Comparison of ENCODE assay signal across 11 cellular contexts in the genomic region with DNA sequence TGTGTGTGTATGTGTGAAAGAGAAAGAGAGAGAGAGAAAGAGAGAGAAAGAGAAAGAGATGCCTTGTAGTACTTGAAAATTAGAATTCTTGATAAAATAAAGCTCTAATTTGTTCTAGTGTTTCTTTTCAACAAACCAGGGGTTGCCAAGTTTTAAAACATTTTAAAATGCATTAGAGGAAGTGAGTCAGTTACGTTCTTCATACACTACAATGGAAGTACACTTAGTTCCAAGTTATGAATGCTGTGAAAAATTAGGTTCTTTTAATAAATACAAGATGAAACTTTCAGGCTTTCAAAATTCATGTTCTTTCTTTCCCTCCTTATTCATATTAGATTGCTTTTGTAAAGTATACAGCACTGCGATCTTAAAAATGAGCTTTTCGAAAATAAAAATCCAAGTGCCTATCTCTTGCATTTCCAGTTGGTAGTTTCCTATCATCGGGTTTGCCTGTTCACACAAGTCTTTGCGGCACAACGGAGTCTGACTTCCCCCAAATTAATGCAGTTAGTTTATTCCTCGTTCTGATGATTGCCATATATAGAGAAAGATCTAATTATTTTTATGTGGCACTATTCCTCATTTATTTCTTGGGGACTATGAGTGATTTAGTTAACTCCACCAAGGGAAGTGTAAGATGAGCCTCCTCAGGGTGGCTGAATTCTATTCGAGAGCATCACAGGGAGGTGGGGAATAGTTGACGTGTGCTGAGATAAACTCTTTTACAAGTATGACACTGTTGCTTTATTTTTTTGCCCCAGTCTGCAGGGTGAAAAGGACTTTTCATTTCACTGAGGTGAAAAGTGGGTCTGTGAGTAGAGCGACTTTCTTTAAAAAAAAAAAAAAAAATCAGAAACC.
DNase-seq lines count a peak whose midpoint lies in the region; ATAC-seq and TF ChIP-seq lines count a peak whose summit lies in the region.
"Had no signal": no experiment of that assay in that cellular context is flagged by ENCODE, and none has a peak within 500 bp of the region (broad histone marks: within the 10 kb centered on the region; RNA-seq: fewer than 3 reads in every experiment).

No MANE protein-coding gene starts in this region.

- 35 to 48% methylated on average over 10 of the region's 10 CpGs for WGBS in testis, 2 donors

- H3K36me3 ChIP-seq in endocrine pancreas (ENCODE audit: control insufficient read depth, insufficient read depth, low read length): no peaks in the 10 kb centered on the region
- H3K36me3 ChIP-seq in testis (ENCODE audit: low read depth, missing control alignments): no peaks in the 10 kb centered on the region

- TF ChIP-seq CTCF in testis (IDR thresholded peaks at IDR 0.05): no peak

- no peak for TF ChIP-seq POLR2A in testis (IDR thresholded peaks at IDR 0.05)

- H3K27me3 ChIP-seq in endocrine pancreas (ENCODE audit: control insufficient read depth, insufficient read depth, low read length) (no peaks in the 10 kb centered on the region), testis (no peaks in the 10 kb centered on the region)

- no peak for ATAC-seq in HG02884 (IDR thresholded peaks at IDR 0.05; ENCODE audit: unreplicated experiment)

- peaks cover 41% of the 10 kb centered on the region for H3K4me1 ChIP-seq in endocrine pancreas (ENCODE audit: control insufficient read depth, insufficient read depth, low read length)
- peaks cover 19% of the 10 kb centered on the region for H3K4me1 ChIP-seq in testis

- H3K9me3 ChIP-seq in endocrine pancreas (ENCODE audit: control insufficient read depth, low read length): no peaks in the 10 kb centered on the region
- no peaks in the 10 kb centered on the region for H3K9me3 ChIP-seq in testis

- H3K27ac ChIP-seq in testis: peak overlapping the region; percentile 31 to 74

- intact Hi-C loops in testis (cut with DNase I; ENCODE audit: low total_unique reads): no loop called here

- H3K4me3 ChIP-seq in endocrine pancreas (ENCODE audit: control insufficient read depth, insufficient read depth, low read length) (peak overlapping the region; percentile 81), testis (peak overlapping the region; percentile 38 to 54)

- no peak overlapping the region for H3K9ac ChIP-seq in endocrine pancreas (ENCODE audit: control insufficient read depth, insufficient read depth, low read length)

- DNase-seq in M059J (ENCODE audit: low read depth) (peak; percentile 70), medulla oblongata (ENCODE audit: extremely low spot score) (peak; percentile 59), testis (peak; percentile 32), DMS153 (lab: John Stamatoyannopoulos, UW) (no peak)
- no peak for DNase-seq in activated naive CD4-positive, alpha-beta T cell treated with Interleukin-2 at 50 U/mL for 16 hours
- DNase-seq in stimulated activated CD4-positive, alpha-beta T cell treated with anti-CD3 and anti-CD28 coated beads, Interleukin-12 subunit alpha, Interleukin-12 subunit beta, amount 100 ng/mL, for 4 hours: no peak
- DNase-seq: activated CD4-positive, alpha-beta T cell treated with anti-CD3 and anti-CD28 coated beads, Interleukin-2, amount 10 ng/mL, durations not matched to agents 7 days and 5 days; NCI-H524; stimulated activated CD4-positive, alpha-beta T cell treated with anti-CD3 and anti-CD28 coated beads, Interleukin-2, amount 100 ng/mL, for 48 hours had no signal

Comparison
In these comparisons a context has a peak if more than half of its experiments do, and no peak if none do; other contexts are left out.
1. DNase-seq: peak in M059J (single experiment), medulla oblongata (single experiment) and testis (single experiment); none in activated naive CD4-positive, alpha-beta T cell treated with Interleukin-2 at 50 U/mL for 16 hours (single experiment), stimulated activated CD4-positive, alpha-beta T cell treated with anti-CD3 and anti-CD28 coated beads, Interleukin-12 subunit alpha, Interleukin-12 subunit beta, amount 100 ng/mL, for 4 hours (single experiment) and DMS153 (single experiment).